In the genomic region with DNA sequence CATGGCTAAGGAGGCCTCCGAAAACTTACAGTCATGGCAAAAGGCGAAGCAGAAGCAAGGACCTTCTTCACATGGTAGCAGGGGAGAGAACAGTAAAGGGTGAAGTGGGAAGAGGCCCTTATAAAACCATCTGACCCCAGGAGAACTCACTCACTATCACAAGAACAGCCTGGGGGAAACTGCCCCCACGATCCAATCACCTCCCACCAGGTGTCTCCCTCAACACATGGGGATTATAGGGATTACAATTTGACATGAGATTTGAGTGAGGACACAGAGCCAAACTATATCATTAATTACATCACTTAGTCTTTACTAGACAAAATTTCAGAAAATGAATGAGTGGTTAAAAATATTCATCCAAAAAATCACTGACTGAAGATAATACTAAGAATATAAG, we compare ENCODE assay signal across 27 cellular contexts.
DNase-seq lines count a peak whose midpoint lies in the region; TF ChIP-seq lines count a peak whose summit lies in the region.
"Had no signal": no experiment of that assay in that cellular context is flagged by ENCODE, and none has a peak within 500 bp of the region (broad histone marks: within the 10 kb centered on the region; RNA-seq: fewer than 3 reads in every experiment).

No MANE protein-coding gene starts in this region.

- no peaks in the 10 kb centered on the region for H3K36me3 ChIP-seq in kidney epithelial cell (ENCODE audit: control insufficient read depth, insufficient read depth, low read length)
- H3K36me3 ChIP-seq: esophagus muscularis mucosa, pancreas, upper lobe of right lung had no signal

- H3K4me3 ChIP-seq in GM12875 (ENCODE audit: low read depth, low read length) (no peak overlapping the region), kidney epithelial cell (ENCODE audit: low read depth, low read length) (no peak overlapping the region)
- H3K4me3 ChIP-seq: esophagus muscularis mucosa, pancreas, upper lobe of right lung had no signal

- H3K36me3 Mint-ChIP-seq in chondrocyte (ENCODE audit: low read depth) (peaks cover 5% of the 10 kb centered on the region), type B pancreatic cell (no peaks in the 10 kb centered on the region)
- H3K36me3 Mint-ChIP-seq: activated CD8-positive, alpha-beta memory T cell treated with anti-CD3 and anti-CD28 coated beads, Interleukin-2, amount 10 ng/mL, durations not matched to agents 7 days and 5 days; natural killer cell treated with Interleukin-12 subunit alpha and Interleukin-12 subunit beta and Interleukin-15 and Interleukin-18, amount 100 ng/mL, for 72 hours had no signal

- DNase-seq in KBM-7, result peak; percentile 3
- no peak for DNase-seq in chondrocyte (ENCODE audit: low spot score)
- DNase-seq in kidney epithelial cell (ENCODE audit: low read depth), result no peak
- no peak for DNase-seq in posterior vena cava (ENCODE audit: low spot score)
- no peak for DNase-seq in type B pancreatic cell (ENCODE audit: extremely low spot score, unreplicated experiment)
- DNase-seq in activated CD4-positive, CD25-positive, alpha-beta regulatory T cell treated with anti-CD3 and anti-CD28 coated beads, Interleukin-2, amount 50 U/mL, for 72 hours, result no peak
- DNase-seq: activated CD4-positive, alpha-beta T cell treated with anti-CD3 and anti-CD28 coated beads, Interleukin-2, amount 10 ng/mL, durations not matched to agents 7 days and 5 days; activated CD8-positive, alpha-beta memory T cell treated with anti-CD3 and anti-CD28 coated beads, Interleukin-2, amount 10 ng/mL, durations not matched to agents 7 days and 5 days; activated naive CD4-positive, alpha-beta T cell treated with anti-CD3 and anti-CD28 coated beads, Interleukin-2, amount 50 U/mL, for 16 hours; anterior cingulate cortex; cerebellar nuclear complex; effector CD8-positive, alpha-beta T cell; HCEC 1CT; midbrain; NCI-H1694 treated with DMSO at 0.1 percent for 48 hours; NCI-H69; pancreas; PC-3; right cardiac atrium; SHP77 treated with DMSO at 0.1 percent for 48 hours; stimulated activated CD4-positive, alpha-beta T cell treated with anti-CD3 and anti-CD28 coated beads, Interleukin-15, amount 100 ng/mL, for 24 hours; T-helper 1 cell; upper lobe of right lung had no signal

- intact Hi-C loops in posterior vena cava (cut with DNase I), result no loop called here

- 0 out of 2 replicates have a peak, but pooled peaks have one; percentile 2 for TF ChIP-seq CTCF in GM12875 (IDR thresholded peaks at IDR 0.05; ENCODE audit: borderline replicate concordance, insufficient read depth, low read depth, low read length)
- peak; percentile 40 for TF ChIP-seq CTCF in chondrocyte (IDR thresholded peaks at IDR 0.05)
- peak; percentile 17 for TF ChIP-seq CTCF in kidney epithelial cell (IDR thresholded peaks at IDR 0.05; ENCODE audit: insufficient read depth, low read length, poor library complexity, severe bottlenecking)
- no peak for TF ChIP-seq CTCF in type B pancreatic cell (conservative IDR thresholded peaks at IDR 0.05)

- H3K27me3 Mint-ChIP-seq in chondrocyte (ENCODE audit: low read depth), result no peaks in the 10 kb centered on the region
- H3K27me3 Mint-ChIP-seq in type B pancreatic cell, result peaks cover 11% of the 10 kb centered on the region
- H3K27me3 Mint-ChIP-seq: activated CD4-positive, alpha-beta T cell treated with anti-CD3 and anti-CD28 coated beads, Interleukin-2, amount 10 ng/mL, durations not matched to agents 7 days and 5 days; activated CD8-positive, alpha-beta memory T cell treated with anti-CD3 and anti-CD28 coated beads, Interleukin-2, amount 10 ng/mL, durations not matched to agents 7 days and 5 days; natural killer cell treated with Interleukin-12 subunit alpha and Interleukin-12 subunit beta and Interleukin-15 and Interleukin-18, amount 100 ng/mL, for 72 hours had no signal

- H3K4me3 Mint-ChIP-seq in chondrocyte (ENCODE audit: unreplicated experiment), result no peak overlapping the region
- no peak overlapping the region for H3K4me3 Mint-ChIP-seq in type B pancreatic cell
- H3K4me3 Mint-ChIP-seq: activated CD4-positive, alpha-beta T cell treated with anti-CD3 and anti-CD28 coated beads, Interleukin-2, amount 10 ng/mL, durations not matched to agents 7 days and 5 days; activated CD8-positive, alpha-beta memory T cell treated with anti-CD3 and anti-CD28 coated beads, Interleukin-2, amount 10 ng/mL, durations not matched to agents 7 days and 5 days; activated T-helper 1 cell treated with anti-CD3 and anti-CD28 coated beads, Interleukin-12 subunit alpha, Interleukin-12 subunit beta, Interleukin-2, Interleukin-4 antibody, amounts not matched to agents 30 ng/mL and 10 ng/mL and 1 ng/mL, durations not matched to agents 14 hours and 24 hours and 36 hours; natural killer cell treated with Interleukin-12 subunit alpha and Interleukin-12 subunit beta and Interleukin-15 and Interleukin-18, amount 100 ng/mL, for 72 hours had no signal

- H3K4me1 Mint-ChIP-seq in chondrocyte (ENCODE audit: low read depth) (peaks cover 80% of the 10 kb centered on the region), type B pancreatic cell (ENCODE audit: unreplicated experiment) (no peaks in the 10 kb centered on the region)
- H3K4me1 Mint-ChIP-seq: activated CD4-positive, alpha-beta T cell treated with anti-CD3 and anti-CD28 coated beads, Interleukin-2, amount 10 ng/mL, durations not matched to agents 7 days and 5 days; activated CD8-positive, alpha-beta memory T cell treated with anti-CD3 and anti-CD28 coated beads, Interleukin-2, amount 10 ng/mL, durations not matched to agents 7 days and 5 days had no signal

- H3K27ac Mint-ChIP-seq in chondrocyte (ENCODE audit: unreplicated experiment) (peak overlapping the region; percentile 67), type B pancreatic cell (no peak overlapping the region)
- H3K27ac Mint-ChIP-seq: activated CD4-positive, alpha-beta T cell treated with anti-CD3 and anti-CD28 coated beads, Interleukin-2, amount 10 ng/mL, durations not matched to agents 7 days and 5 days; activated CD8-positive, alpha-beta memory T cell treated with anti-CD3 and anti-CD28 coated beads, Interleukin-2, amount 10 ng/mL, durations not matched to agents 7 days and 5 days; activated T-helper 1 cell treated with anti-CD3 and anti-CD28 coated beads, Interleukin-12 subunit alpha, Interleukin-12 subunit beta, Interleukin-2, Interleukin-4 antibody, amounts not matched to agents 30 ng/mL and 10 ng/mL and 1 ng/mL, durations not matched to agents 14 hours and 24 hours and 36 hours; natural killer cell treated with Interleukin-12 subunit alpha and Interleukin-12 subunit beta and Interleukin-15 and Interleukin-18, amount 100 ng/mL, for 72 hours had no signal

- H3K27me3 ChIP-seq in kidney epithelial cell (ENCODE audit: control insufficient read depth, insufficient read depth, low read length), result no peaks in the 10 kb centered on the region
- H3K27me3 ChIP-seq: esophagus muscularis mucosa, pancreas, upper lobe of right lung had no signal

- H3K9me3 Mint-ChIP-seq in chondrocyte (ENCODE audit: low read depth) (peaks cover 6% of the 10 kb centered on the region), type B pancreatic cell (no peaks in the 10 kb centered on the region)
- H3K9me3 Mint-ChIP-seq: activated CD4-positive, alpha-beta T cell treated with anti-CD3 and anti-CD28 coated beads, Interleukin-2, amount 10 ng/mL, durations not matched to agents 7 days and 5 days; activated T-helper 1 cell treated with anti-CD3 and anti-CD28 coated beads, Interleukin-12 subunit alpha, Interleukin-12 subunit beta, Interleukin-2, Interleukin-4 antibody, amounts not matched to agents 30 ng/mL and 10 ng/mL and 1 ng/mL, durations not matched to agents 14 hours and 24 hours and 36 hours had no signal

- in situ Hi-C loops in KBM-7 (cut with MboI; ENCODE audit: low pct_unique_long_range_greater_than_20kb, low sequenced_read_pairs), result no loop called here
